In genomic region chr5:172931001-172931536, GRCh38 we compare ENCODE assay signal across 9 cellular contexts.
A peak's percentile ranks its signal among the peaks of the same experiment; 100 is the strongest.
DNase-seq lines count a peak whose midpoint lies in the region; ATAC-seq and TF ChIP-seq lines count a peak whose summit lies in the region.
"Had no signal": no experiment of that assay in that cellular context is flagged by ENCODE, and none has a peak within 500 bp of the region (broad histone marks: within the 10 kb centered on the region; RNA-seq: fewer than 3 reads in every experiment).

No MANE protein-coding gene starts in this region.

- no peak for TF ChIP-seq CTCF in nephron progenitor cell (IDR thresholded peaks at IDR 0.05)

- no peak overlapping the region for H3K4me3 Mint-ChIP-seq in effector memory CD8-positive, alpha-beta T cell
- no peak overlapping the region for H3K4me3 Mint-ChIP-seq in nephron progenitor cell

- DNase-seq in AG08396 (ENCODE audit: low spot score) (peak; percentile 79), nephron progenitor cell (no peak), erythroblast (lab: John Stamatoyannopoulos, UW) (no peak), NCI-H2029 (lab: John Stamatoyannopoulos, UW) (no peak), cerebellar nuclear complex (lab: John Stamatoyannopoulos, UW) (no peak)
- no peak for DNase-seq in effector memory CD8-positive, alpha-beta T cell
- DNase-seq: activated CD4-positive, alpha-beta T cell treated with anti-CD3 and anti-CD28 coated beads, Interleukin-2, amount 50 U/mL, for 48 hours had no signal

- no peaks in the 10 kb centered on the region for H3K9me3 Mint-ChIP-seq in effector memory CD8-positive, alpha-beta T cell
- H3K9me3 Mint-ChIP-seq in nephron progenitor cell: no peaks in the 10 kb centered on the region

- TF ChIP-seq EP300 in Ishikawa (IDR thresholded peaks at IDR 0.05; ENCODE audit: borderline replicate concordance): peak; percentile 41; the same call in 1 of the 2 replicates

- H3K4me1 Mint-ChIP-seq in effector memory CD8-positive, alpha-beta T cell (ENCODE audit: low read depth in 2 of 2): peaks cover 6 to 7% of the 10 kb centered on the region in 2 donors
- H3K4me1 Mint-ChIP-seq in nephron progenitor cell: peaks cover 25% of the 10 kb centered on the region

- ATAC-seq in effector memory CD8-positive, alpha-beta T cell (replicated peaks): no peak
- no peak for ATAC-seq in HG02642 (IDR thresholded peaks at IDR 0.05; ENCODE audit: poor library complexity, unreplicated experiment)

- H3K27ac Mint-ChIP-seq in effector memory CD8-positive, alpha-beta T cell: peak overlapping the region; percentile 29 to 59
- peak overlapping the region; percentile 61 for H3K27ac Mint-ChIP-seq in nephron progenitor cell

- no peak for TF ChIP-seq POLR2A in erythroblast (IDR thresholded peaks at IDR 0.05; ENCODE audit: low read length)

- TF ChIP-seq RAD21 in Ishikawa (IDR thresholded peaks at IDR 0.05; ENCODE audit: low read depth): no peak

- no peaks in the 10 kb centered on the region for H3K27me3 Mint-ChIP-seq in effector memory CD8-positive, alpha-beta T cell
- H3K27me3 Mint-ChIP-seq in nephron progenitor cell (ENCODE audit: low read depth, poor library complexity): peaks cover 7% of the 10 kb centered on the region

- H3K36me3 Mint-ChIP-seq in effector memory CD8-positive, alpha-beta T cell (ENCODE audit: insufficient read depth): peaks cover 21% of the 10 kb centered on the region
- H3K36me3 Mint-ChIP-seq in nephron progenitor cell (ENCODE audit: low read depth): peaks cover 32% of the 10 kb centered on the region

TF ChIP-seq in Ishikawa, 13 proteins besides CTCF, POLR2A, EP300 and RAD21:
- 0 out of 2 replicates have a peak, but pooled peaks have one; percentile 8 for TF ChIP-seq TEAD4 (IDR thresholded peaks at IDR 0.05)
- no peak for TF ChIP-seq FOXM1 (IDR thresholded peaks at IDR 0.05; ENCODE audit: borderline replicate concordance, low read depth)
- TF ChIP-seq NFIC (IDR thresholded peaks at IDR 0.05): peak; percentile 33; the same call in 1 of the 2 replicates
- TF ChIP-seq TCF12 (IDR thresholded peaks at IDR 0.05; ENCODE audit: low read depth): peak; percentile 31; the same call in 1 of the 2 replicates
- no peak for TF ChIP-seq REST (IDR thresholded peaks at IDR 0.05; ENCODE audit: low read depth)
- no peak for TF ChIP-seq EGR1 (IDR thresholded peaks at IDR 0.05)
